ENCODE assay signal across 1 cellular context in the genomic region with DNA sequence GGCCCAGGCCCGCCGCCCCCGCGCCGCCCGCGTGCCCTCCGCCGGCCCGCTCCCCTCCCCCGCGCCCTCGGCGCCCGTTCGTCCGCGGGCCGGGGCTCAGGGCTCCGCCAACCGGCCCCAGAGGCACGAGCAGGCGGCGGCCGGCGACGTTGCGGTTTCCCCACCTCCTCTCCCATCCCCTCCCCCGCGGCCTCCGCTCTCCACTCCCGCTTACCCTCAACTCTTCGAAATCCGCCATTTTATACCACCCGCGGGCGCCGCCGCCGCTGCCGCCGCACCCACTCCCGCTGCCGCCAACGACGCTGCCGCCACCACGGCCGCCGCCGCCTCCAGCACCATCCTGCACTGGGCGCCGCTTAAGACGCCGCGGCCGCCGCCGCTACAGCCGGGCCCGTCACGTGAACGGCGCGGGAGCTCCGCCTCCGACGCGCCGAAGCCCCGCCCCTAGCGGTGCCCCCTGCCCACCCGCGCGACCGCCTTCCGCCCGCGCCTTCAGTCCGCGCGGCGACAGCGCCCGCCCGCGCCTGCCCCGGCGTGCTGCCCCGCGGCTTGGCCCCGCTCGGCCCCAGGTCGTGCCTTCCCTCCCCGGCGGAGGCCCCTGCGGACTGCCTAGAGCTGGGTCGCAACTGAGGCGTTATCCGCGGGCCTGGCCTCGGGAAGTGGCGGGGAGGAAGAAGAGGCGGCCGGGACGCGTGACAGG.
TF ChIP-seq lines count a peak whose summit lies in the region.

A gene with protein sequence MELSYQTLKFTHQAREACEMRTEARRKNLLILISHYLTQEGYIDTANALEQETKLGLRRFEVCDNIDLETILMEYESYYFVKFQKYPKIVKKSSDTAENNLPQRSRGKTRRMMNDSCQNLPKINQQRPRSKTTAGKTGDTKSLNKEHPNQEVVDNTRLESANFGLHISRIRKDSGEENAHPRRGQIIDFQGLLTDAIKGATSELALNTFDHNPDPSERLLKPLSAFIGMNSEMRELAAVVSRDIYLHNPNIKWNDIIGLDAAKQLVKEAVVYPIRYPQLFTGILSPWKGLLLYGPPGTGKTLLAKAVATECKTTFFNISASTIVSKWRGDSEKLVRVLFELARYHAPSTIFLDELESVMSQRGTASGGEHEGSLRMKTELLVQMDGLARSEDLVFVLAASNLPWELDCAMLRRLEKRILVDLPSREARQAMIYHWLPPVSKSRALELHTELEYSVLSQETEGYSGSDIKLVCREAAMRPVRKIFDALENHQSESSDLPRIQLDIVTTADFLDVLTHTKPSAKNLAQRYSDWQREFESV (plus strand): TSS at position 495 of the 700 bp plus-strand sequence. CDS start 29,271 bp downstream, outside the sequence.
A gene with protein sequence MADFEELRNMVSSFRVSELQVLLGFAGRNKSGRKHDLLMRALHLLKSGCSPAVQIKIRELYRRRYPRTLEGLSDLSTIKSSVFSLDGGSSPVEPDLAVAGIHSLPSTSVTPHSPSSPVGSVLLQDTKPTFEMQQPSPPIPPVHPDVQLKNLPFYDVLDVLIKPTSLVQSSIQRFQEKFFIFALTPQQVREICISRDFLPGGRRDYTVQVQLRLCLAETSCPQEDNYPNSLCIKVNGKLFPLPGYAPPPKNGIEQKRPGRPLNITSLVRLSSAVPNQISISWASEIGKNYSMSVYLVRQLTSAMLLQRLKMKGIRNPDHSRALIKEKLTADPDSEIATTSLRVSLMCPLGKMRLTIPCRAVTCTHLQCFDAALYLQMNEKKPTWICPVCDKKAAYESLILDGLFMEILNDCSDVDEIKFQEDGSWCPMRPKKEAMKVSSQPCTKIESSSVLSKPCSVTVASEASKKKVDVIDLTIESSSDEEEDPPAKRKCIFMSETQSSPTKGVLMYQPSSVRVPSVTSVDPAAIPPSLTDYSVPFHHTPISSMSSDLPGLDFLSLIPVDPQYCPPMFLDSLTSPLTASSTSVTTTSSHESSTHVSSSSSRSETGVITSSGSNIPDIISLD (minus strand): TSS at position 400 of the 700 bp plus-strand sequence. CDS start 162 bp downstream, at position 238.

TF ChIP-seq in HepG2, 621 proteins besides CTCF, POLR2A, EP300 and RAD21 (continued from another document):
- TF ChIP-seq, protein P1, sequence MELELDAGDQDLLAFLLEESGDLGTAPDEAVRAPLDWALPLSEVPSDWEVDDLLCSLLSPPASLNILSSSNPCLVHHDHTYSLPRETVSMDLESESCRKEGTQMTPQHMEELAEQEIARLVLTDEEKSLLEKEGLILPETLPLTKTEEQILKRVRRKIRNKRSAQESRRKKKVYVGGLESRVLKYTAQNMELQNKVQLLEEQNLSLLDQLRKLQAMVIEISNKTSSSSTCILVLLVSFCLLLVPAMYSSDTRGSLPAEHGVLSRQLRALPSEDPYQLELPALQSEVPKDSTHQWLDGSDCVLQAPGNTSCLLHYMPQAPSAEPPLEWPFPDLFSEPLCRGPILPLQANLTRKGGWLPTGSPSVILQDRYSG (CRISPR knock-in tag; IDR thresholded peaks at IDR 0.05) = peak; percentile 73
- TF ChIP-seq, protein P2, sequence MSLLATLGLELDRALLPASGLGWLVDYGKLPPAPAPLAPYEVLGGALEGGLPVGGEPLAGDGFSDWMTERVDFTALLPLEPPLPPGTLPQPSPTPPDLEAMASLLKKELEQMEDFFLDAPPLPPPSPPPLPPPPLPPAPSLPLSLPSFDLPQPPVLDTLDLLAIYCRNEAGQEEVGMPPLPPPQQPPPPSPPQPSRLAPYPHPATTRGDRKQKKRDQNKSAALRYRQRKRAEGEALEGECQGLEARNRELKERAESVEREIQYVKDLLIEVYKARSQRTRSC (CRISPR knock-in tag; IDR thresholded peaks at IDR 0.05; ENCODE audit: low read depth) = no peak
- TF ChIP-seq, protein P3, sequence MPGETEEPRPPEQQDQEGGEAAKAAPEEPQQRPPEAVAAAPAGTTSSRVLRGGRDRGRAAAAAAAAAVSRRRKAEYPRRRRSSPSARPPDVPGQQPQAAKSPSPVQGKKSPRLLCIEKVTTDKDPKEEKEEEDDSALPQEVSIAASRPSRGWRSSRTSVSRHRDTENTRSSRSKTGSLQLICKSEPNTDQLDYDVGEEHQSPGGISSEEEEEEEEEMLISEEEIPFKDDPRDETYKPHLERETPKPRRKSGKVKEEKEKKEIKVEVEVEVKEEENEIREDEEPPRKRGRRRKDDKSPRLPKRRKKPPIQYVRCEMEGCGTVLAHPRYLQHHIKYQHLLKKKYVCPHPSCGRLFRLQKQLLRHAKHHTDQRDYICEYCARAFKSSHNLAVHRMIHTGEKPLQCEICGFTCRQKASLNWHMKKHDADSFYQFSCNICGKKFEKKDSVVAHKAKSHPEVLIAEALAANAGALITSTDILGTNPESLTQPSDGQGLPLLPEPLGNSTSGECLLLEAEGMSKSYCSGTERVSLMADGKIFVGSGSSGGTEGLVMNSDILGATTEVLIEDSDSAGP (CRISPR knock-in tag; IDR thresholded peaks at IDR 0.05; ENCODE audit: borderline replicate concordance) = no peak; the same call in none of the 2 replicates
- TF ChIP-seq KDM6A (CRISPR knock-in tag; IDR thresholded peaks at IDR 0.05; ENCODE audit: low read depth) (no peak), ONECUT2 (CRISPR knock-in tag; IDR thresholded peaks at IDR 0.05) (no peak), KDM1A (CRISPR knock-in tag; IDR thresholded peaks at IDR 0.05) (no peak), RORA (CRISPR knock-in tag; IDR thresholded peaks at IDR 0.05) (no peak), SMAD9 (CRISPR knock-in tag; IDR thresholded peaks at IDR 0.05) (no peak), RFX5 (IDR thresholded peaks at IDR 0.05; ENCODE audit: low read depth, low read length) (no peak), HMG20A (CRISPR knock-in tag; IDR thresholded peaks at IDR 0.05; ENCODE audit: borderline replicate concordance) (no peak), TCF7 (IDR thresholded peaks at IDR 0.05; ENCODE audit: low read depth) (no peak)
- TF ChIP-seq, protein P4, sequence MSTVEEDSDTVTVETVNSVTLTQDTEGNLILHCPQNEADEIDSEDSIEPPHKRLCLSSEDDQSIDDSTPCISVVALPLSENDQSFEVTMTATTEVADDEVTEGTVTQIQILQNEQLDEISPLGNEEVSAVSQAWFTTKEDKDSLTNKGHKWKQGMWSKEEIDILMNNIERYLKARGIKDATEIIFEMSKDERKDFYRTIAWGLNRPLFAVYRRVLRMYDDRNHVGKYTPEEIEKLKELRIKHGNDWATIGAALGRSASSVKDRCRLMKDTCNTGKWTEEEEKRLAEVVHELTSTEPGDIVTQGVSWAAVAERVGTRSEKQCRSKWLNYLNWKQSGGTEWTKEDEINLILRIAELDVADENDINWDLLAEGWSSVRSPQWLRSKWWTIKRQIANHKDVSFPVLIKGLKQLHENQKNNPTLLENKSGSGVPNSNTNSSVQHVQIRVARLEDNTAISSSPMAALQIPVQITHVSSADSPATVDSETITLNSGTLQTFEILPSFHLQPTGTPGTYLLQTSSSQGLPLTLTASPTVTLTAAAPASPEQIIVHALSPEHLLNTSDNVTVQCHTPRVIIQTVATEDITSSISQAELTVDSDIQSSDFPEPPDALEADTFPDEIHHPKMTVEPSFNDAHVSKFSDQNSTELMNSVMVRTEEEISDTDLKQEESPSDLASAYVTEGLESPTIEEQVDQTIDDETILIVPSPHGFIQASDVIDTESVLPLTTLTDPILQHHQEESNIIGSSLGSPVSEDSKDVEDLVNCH (CRISPR knock-in tag; IDR thresholded peaks at IDR 0.05) = no peak
- TF ChIP-seq, protein P5, sequence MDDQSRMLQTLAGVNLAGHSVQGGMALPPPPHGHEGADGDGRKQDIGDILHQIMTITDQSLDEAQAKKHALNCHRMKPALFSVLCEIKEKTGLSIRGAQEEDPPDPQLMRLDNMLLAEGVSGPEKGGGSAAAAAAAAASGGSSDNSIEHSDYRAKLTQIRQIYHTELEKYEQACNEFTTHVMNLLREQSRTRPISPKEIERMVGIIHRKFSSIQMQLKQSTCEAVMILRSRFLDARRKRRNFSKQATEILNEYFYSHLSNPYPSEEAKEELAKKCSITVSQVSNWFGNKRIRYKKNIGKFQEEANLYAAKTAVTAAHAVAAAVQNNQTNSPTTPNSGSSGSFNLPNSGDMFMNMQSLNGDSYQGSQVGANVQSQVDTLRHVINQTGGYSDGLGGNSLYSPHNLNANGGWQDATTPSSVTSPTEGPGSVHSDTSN (CRISPR knock-in tag; IDR thresholded peaks at IDR 0.05; ENCODE audit: borderline replicate concordance) = no peak
TF ChIP-seq in HepG2: peak in this region for 80.
